31 cellular contexts compared by ENCODE assay signal in the genomic region with DNA sequence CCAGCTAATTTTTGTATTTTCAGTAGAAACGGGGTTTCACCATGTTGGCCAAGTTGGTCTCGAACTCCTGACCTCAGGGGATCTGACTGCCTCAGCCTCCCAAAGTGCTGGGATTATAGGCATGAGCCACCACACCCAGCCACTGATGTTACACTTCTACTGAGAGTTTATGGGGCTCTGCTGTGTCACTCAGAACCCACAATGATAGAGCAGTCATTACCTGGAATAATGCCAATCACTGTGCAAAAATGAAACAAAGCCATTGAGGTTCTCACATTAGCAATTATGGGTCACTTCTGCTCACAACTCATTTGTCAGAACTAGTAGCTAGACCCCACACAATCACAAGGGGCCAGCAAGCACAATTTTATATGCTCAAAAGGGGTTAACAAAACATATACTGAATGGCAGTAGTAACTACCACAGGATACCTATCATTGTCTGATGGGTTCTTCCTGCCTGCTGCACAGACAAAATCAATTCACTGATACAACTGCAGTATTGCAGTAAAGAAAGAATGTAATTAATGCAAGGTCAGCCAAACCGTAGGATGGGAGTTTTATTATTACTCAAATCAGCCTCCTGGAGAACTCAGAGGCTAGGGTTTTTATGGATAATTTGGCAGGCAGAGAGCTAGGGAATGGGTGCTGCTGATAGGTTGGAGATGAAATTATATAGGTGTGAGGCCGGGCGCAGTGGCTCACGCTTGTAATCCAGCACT.
DNase-seq lines count a peak whose midpoint lies in the region; FAIRE-seq and TF ChIP-seq lines count a peak whose summit lies in the region.
"Had no signal": no experiment of that assay in that cellular context is flagged by ENCODE, and none has a peak within 500 bp of the region (broad histone marks: within the 10 kb centered on the region; RNA-seq: fewer than 3 reads in every experiment).

No MANE protein-coding gene starts in this region.

- H3K27me3 ChIP-seq in GM06990 (replicated peaks; ENCODE audit: control insufficient read depth, insufficient read depth, low read length) (no peaks in the 10 kb centered on the region), mammary epithelial cell (ENCODE audit: insufficient read depth, low read length) (no peaks in the 10 kb centered on the region), HAP-1 (ENCODE audit: low read depth) (no peaks in the 10 kb centered on the region)
- H3K27me3 ChIP-seq: BE2C, cardiac muscle cell, MG63, spleen had no signal

- TF ChIP-seq CTCF in GM06990 (IDR thresholded peaks at IDR 0.05; ENCODE audit: insufficient read depth, low read length, poor library complexity, severe bottlenecking): no peak
- no peak for TF ChIP-seq CTCF in mammary epithelial cell (conservative IDR thresholded peaks at IDR 0.05 in 1 of 2, IDR thresholded peaks at IDR 0.05 in 1 of 2; ENCODE audit: extremely low read depth in 1 of 2, insufficient read depth in 1 of 2, low read depth in 1 of 2, low read length in 2 of 2)
- TF ChIP-seq CTCF in osteocyte (IDR thresholded peaks at IDR 0.05): no peak

- intact Hi-C loops in mammary epithelial cell (cut with micrococcal nuclease): no loop called here

- H3K4me3 Mint-ChIP-seq in osteocyte (ENCODE audit: unreplicated experiment): no peak overlapping the region
- H3K4me3 Mint-ChIP-seq: activated CD8-positive, alpha-beta T cell treated with anti-CD3 and anti-CD28 coated beads for 36 hours; activated naive CD8-positive, alpha-beta T cell treated with anti-CD3 and anti-CD28 coated beads for 36 hours; CD8-positive, alpha-beta T cell; immature natural killer cell; neural crest cell; stimulated activated naive CD8-positive, alpha-beta T cell treated with anti-CD3 and anti-CD28 coated beads, Interleukin-15, Interleukin-2, amounts not matched to agents 100 ng/mL and 50 ng/mL, for 24 hours; T-helper 17 cell had no signal

- peaks cover 4% of the 10 kb centered on the region for H3K4me1 Mint-ChIP-seq in osteocyte (ENCODE audit: unreplicated experiment)
- H3K4me1 Mint-ChIP-seq: activated naive CD8-positive, alpha-beta T cell treated with anti-CD3 and anti-CD28 coated beads for 36 hours; immature natural killer cell; neural crest cell had no signal

- CTCF ChIA-PET in mammary epithelial cell (lab: Charles Lee; ENCODE audit: low non-redundant PET): no interaction called here

- H3K79me2 ChIP-seq in mammary epithelial cell (ENCODE audit: insufficient read depth, low read length): no peaks in the 10 kb centered on the region

- H4K20me1 ChIP-seq in mammary epithelial cell (ENCODE audit: insufficient read depth, low read length): no peaks in the 10 kb centered on the region

- in situ Hi-C loops in mammary epithelial cell (cut with MboI; ENCODE audit: low sequenced_read_pairs in 2 of 2): no loop called here
- in situ Hi-C loops in HAP-1 (cut with MboI; ENCODE audit: low sequenced_read_pairs): no loop called here

- H2AFZ ChIP-seq in mammary epithelial cell (ENCODE audit: low read depth, low read length): no peak overlapping the region
- H2AFZ ChIP-seq: PC-9 had no signal

- FAIRE-seq in RCC 7860 (lab: Jason Lieb, UNC): peak; percentile 38
- FAIRE-seq: colon had no signal

- H3K9me3 ChIP-seq in mammary epithelial cell (replicated peaks; ENCODE audit: insufficient read depth, low read length): no peaks in the 10 kb centered on the region
- H3K9me3 ChIP-seq in HAP-1: 0 out of 2 replicates have a peak, but pooled peaks cover 3% of the 10 kb centered on the region
- H3K9me3 ChIP-seq: BE2C, MG63, thoracic aorta had no signal

- DNase-seq in GM06990 (ENCODE audit: extremely low read depth, insufficient read length) (peak; percentile 1), RCC 7860 (ENCODE audit: low spot score) (peak; percentile 52), mammary epithelial cell (peak; percentile 21), osteocyte (ENCODE audit: extremely low spot score, unreplicated experiment) (peak; percentile 7), NCI-H69 (lab: John Stamatoyannopoulos, UW) (no peak), HAP-1 (ENCODE audit: low spot score in 2 of 2) (no peak)
- no peak for DNase-seq in stimulated activated CD4-positive, alpha-beta T cell treated with anti-CD3 and anti-CD28 coated beads, Interleukin-2, amount 100 ng/mL, for 24 hours
- DNase-seq: activated CD8-positive, alpha-beta T cell treated with anti-CD3 and anti-CD28 coated beads for 36 hours; activated naive CD8-positive, alpha-beta T cell treated with anti-CD3 and anti-CD28 coated beads for 36 hours; anterior cingulate cortex; BE2C; CD8-positive, alpha-beta T cell; effector CD4-positive, alpha-beta T cell; immature natural killer cell; mesendoderm; MG63; NCI-H1105; NCI-H187 treated with DMSO at 0.1 percent for 48 hours; NCI-H510A treated with DMSO at 0.1 percent for 48 hours; NK-92 treated with Interleukin-12 subunit alpha and Interleukin-12 subunit beta, amount 100 ng/mL, for 24 hours; right cardiac atrium; SHP77; spleen; stimulated activated CD8-positive, alpha-beta memory T cell treated with anti-CD3 and anti-CD28 coated beads, Interleukin-4, amount 100 ng/mL, for 48 hours; T-helper 17 cell had no signal

- peaks cover 4% of the 10 kb centered on the region for H3K9me3 Mint-ChIP-seq in osteocyte (ENCODE audit: unreplicated experiment)
- H3K9me3 Mint-ChIP-seq: activated CD8-positive, alpha-beta T cell treated with anti-CD3 and anti-CD28 coated beads for 36 hours; activated naive CD8-positive, alpha-beta T cell treated with anti-CD3 and anti-CD28 coated beads for 36 hours; CD8-positive, alpha-beta T cell; stimulated activated naive CD8-positive, alpha-beta T cell treated with anti-CD3 and anti-CD28 coated beads, Interleukin-15, Interleukin-2, amounts not matched to agents 100 ng/mL and 50 ng/mL, for 24 hours had no signal

- H3K36me3 ChIP-seq in GM06990 (ENCODE audit: control insufficient read depth, insufficient read depth, low read length) (no peaks in the 10 kb centered on the region), mammary epithelial cell (ENCODE audit: insufficient read depth, low read length) (no peaks in the 10 kb centered on the region), HAP-1 (replicated peaks) (no peaks in the 10 kb centered on the region)
- H3K36me3 ChIP-seq: BE2C, cardiac muscle cell, MG63, spleen, thoracic aorta had no signal

- H3K27ac ChIP-seq in mammary epithelial cell (ENCODE audit: insufficient read depth, low read depth, low read length): no peak overlapping the region
- H3K27ac ChIP-seq: cardiac muscle cell, spleen, thoracic aorta had no signal

- dilution Hi-C loops in mammary epithelial cell (cut with HindIII; ENCODE audit: low sequenced_read_pairs): no loop called here

- no peaks in the 10 kb centered on the region for H3K27me3 Mint-ChIP-seq in osteocyte (ENCODE audit: unreplicated experiment)
- H3K27me3 Mint-ChIP-seq: activated CD8-positive, alpha-beta T cell treated with anti-CD3 and anti-CD28 coated beads for 36 hours; activated naive CD8-positive, alpha-beta T cell treated with anti-CD3 and anti-CD28 coated beads for 36 hours; stimulated activated naive CD8-positive, alpha-beta T cell treated with anti-CD3 and anti-CD28 coated beads, Interleukin-15, Interleukin-2, amounts not matched to agents 100 ng/mL and 50 ng/mL, for 24 hours; T-helper 17 cell had no signal

- H3K27ac Mint-ChIP-seq in osteocyte (ENCODE audit: unreplicated experiment): no peak overlapping the region
- H3K27ac Mint-ChIP-seq: activated CD8-positive, alpha-beta T cell treated with anti-CD3 and anti-CD28 coated beads for 36 hours; activated naive CD8-positive, alpha-beta T cell treated with anti-CD3 and anti-CD28 coated beads for 36 hours; CD8-positive, alpha-beta T cell; immature natural killer cell; stimulated activated naive CD8-positive, alpha-beta T cell treated with anti-CD3 and anti-CD28 coated beads, Interleukin-15, Interleukin-2, amounts not matched to agents 100 ng/mL and 50 ng/mL, for 24 hours; T-helper 17 cell had no signal

- H3K4me1 ChIP-seq in mammary epithelial cell (ENCODE audit: insufficient read depth, low read length) (no peaks in the 10 kb centered on the region), HAP-1 (no peaks in the 10 kb centered on the region)
- H3K4me1 ChIP-seq: BE2C, spleen had no signal

- H3K4me3 ChIP-seq in GM06990 (replicated peaks; ENCODE audit: low read depth, low read length): no peak overlapping the region
- H3K4me3 ChIP-seq in mammary epithelial cell (replicated peaks in 1 of 3; ENCODE audit: insufficient read depth in 1 of 3, low read depth in 2 of 3, low read length in 3 of 3): no peak overlapping the region
- no peak overlapping the region for H3K4me3 ChIP-seq in HAP-1
- H3K4me3 ChIP-seq: cardiac muscle cell, MG63, PC-9, spleen, thoracic aorta had no signal

- no TSS peak for BruUV-seq in mammary epithelial cell (replicated peaks; lab: Mats Ljungman, UMichigan)

- 79% methylated on average over 6 of the region's 6 CpGs for WGBS in mammary epithelial cell (ENCODE audit: low coverage, missing lambda C conversion rate)

- H3K9ac ChIP-seq in mammary epithelial cell (ENCODE audit: insufficient read depth, low read length): no peak overlapping the region

- no peak overlapping the region for H3K4me2 ChIP-seq in mammary epithelial cell (ENCODE audit: insufficient read depth, low read depth, low read length)

- no peaks in the 10 kb centered on the region for H3K36me3 Mint-ChIP-seq in osteocyte (ENCODE audit: unreplicated experiment)
- H3K36me3 Mint-ChIP-seq: activated naive CD8-positive, alpha-beta T cell treated with anti-CD3 and anti-CD28 coated beads for 36 hours; CD8-positive, alpha-beta T cell; immature natural killer cell had no signal

Comparison
In these comparisons a context has a peak if more than half of its experiments do, and no peak if none do; other contexts are left out.
1. DNase-seq: peak in GM06990 (single experiment), RCC 7860 (single experiment), mammary epithelial cell (single experiment) and osteocyte (single experiment); none in stimulated activated CD4-positive, alpha-beta T cell treated with anti-CD3 and anti-CD28 coated beads, Interleukin-2, amount 100 ng/mL, for 24 hours (0 of 2), NCI-H69 (single experiment) and HAP-1 (0 of 2).